Comparison of ENCODE assay signal across 12 cellular contexts in genomic region chr10:45375101-45375500, GRCh38. TPM values are rescaled to one million over a fixed set of nuclear protein-coding genes. Genes with fewer than 3 reads are reported as not detected.
A peak's percentile ranks its signal among the peaks of the same experiment; 100 is the strongest.
DNase-seq lines count a peak whose midpoint lies in the region; TF ChIP-seq lines count a peak whose summit lies in the region.
"Had no signal": no experiment of that assay in that cellular context is flagged by ENCODE, and none has a peak within 500 bp of the region (broad histone marks: within the 10 kb centered on the region; RNA-seq: fewer than 3 reads in every experiment).

No MANE protein-coding gene starts in this region.

- H3K27ac ChIP-seq in neutrophil = peak overlapping the region; percentile 89

- no peaks in the 10 kb centered on the region for H3K9me3 ChIP-seq in neutrophil

- peaks cover 11% of the 10 kb centered on the region for H3K36me3 ChIP-seq in neutrophil

- H3K4me3 ChIP-seq in neutrophil (ENCODE audit: low read depth in 1 of 2, low read length in 1 of 2) = peak overlapping the region; percentile 90 to 99

- no peaks in the 10 kb centered on the region for H3K36me3 Mint-ChIP-seq in activated CD4-positive, alpha-beta T cell treated with anti-CD3 and anti-CD28 coated beads, Interleukin-2, amount 10 ng/mL, durations not matched to agents 24 days and 14 days (ENCODE audit: low read depth)
- peaks cover 51% of the 10 kb centered on the region for H3K36me3 Mint-ChIP-seq in dendritic cell treated with granulocyte-macrophage colony-stimulating factor and Interleukin-4, amounts not matched to agents 40 ng/mL and 50 ng/mL, for 4 days (ENCODE audit: low read depth)

- DNase-seq in activated CD4-positive, alpha-beta T cell treated with anti-CD3 and anti-CD28 coated beads, Interleukin-2, amount 10 ng/mL, durations not matched to agents 24 days and 14 days = peak; percentile 55
- DNase-seq in activated CD4-positive, alpha-beta T cell treated with anti-CD3 and anti-CD28 coated beads, Interleukin-2, amount 50 U/mL, for 1 hour = no peak
- peak; percentile 30 for DNase-seq in HT-29 (ENCODE audit: low spot score)
- DNase-seq in stimulated activated naive CD4-positive, alpha-beta T cell (lab: John Stamatoyannopoulos, UW) = no peak
- DNase-seq in HK-2 (ENCODE audit: unreplicated experiment) = no peak
- DNase-seq in NCI-H2227 treated with DMSO at 0.1 percent for 48 hours (lab: John Stamatoyannopoulos, UW) = no peak
- DNase-seq: cortex of kidney, NCI-H510A treated with DMSO at 0.1 percent for 48 hours had no signal

- H3K27me3 ChIP-seq in neutrophil = peaks cover 34% of the 10 kb centered on the region

- peaks cover 28% of the 10 kb centered on the region for H3K4me1 Mint-ChIP-seq in activated CD4-positive, alpha-beta T cell treated with anti-CD3 and anti-CD28 coated beads, Interleukin-2, amount 10 ng/mL, durations not matched to agents 24 days and 14 days
- H3K4me1 Mint-ChIP-seq in dendritic cell treated with granulocyte-macrophage colony-stimulating factor and Interleukin-4, amounts not matched to agents 40 ng/mL and 50 ng/mL, for 4 days (ENCODE audit: low read depth) = peaks cover 72% of the 10 kb centered on the region

- no peak for TF ChIP-seq CTCF in neutrophil (IDR thresholded peaks at IDR 0.05)

- H3K4me1 ChIP-seq in neutrophil (ENCODE audit: control insufficient read depth in 1 of 2, insufficient read depth in 1 of 2, low read depth in 1 of 2, low read length in 1 of 2) = peaks cover 63 to 66% of the 10 kb centered on the region in 2 experiments

- no peaks in the 10 kb centered on the region for H3K9me3 Mint-ChIP-seq in activated CD4-positive, alpha-beta T cell treated with anti-CD3 and anti-CD28 coated beads, Interleukin-2, amount 10 ng/mL, durations not matched to agents 24 days and 14 days
- no peaks in the 10 kb centered on the region for H3K9me3 Mint-ChIP-seq in dendritic cell treated with granulocyte-macrophage colony-stimulating factor and Interleukin-4, amounts not matched to agents 40 ng/mL and 50 ng/mL, for 4 days

- peak overlapping the region; percentile 71 for H3K4me3 Mint-ChIP-seq in activated CD4-positive, alpha-beta T cell treated with anti-CD3 and anti-CD28 coated beads, Interleukin-2, amount 10 ng/mL, durations not matched to agents 24 days and 14 days
- peak overlapping the region; percentile 87 for H3K4me3 Mint-ChIP-seq in dendritic cell treated with granulocyte-macrophage colony-stimulating factor and Interleukin-4, amounts not matched to agents 40 ng/mL and 50 ng/mL, for 4 days

- no peak overlapping the region for H3K27ac Mint-ChIP-seq in activated CD4-positive, alpha-beta T cell treated with anti-CD3 and anti-CD28 coated beads, Interleukin-2, amount 10 ng/mL, durations not matched to agents 24 days and 14 days
- peak overlapping the region; percentile 77 for H3K27ac Mint-ChIP-seq in dendritic cell treated with granulocyte-macrophage colony-stimulating factor and Interleukin-4, amounts not matched to agents 40 ng/mL and 50 ng/mL, for 4 days

- H3K27me3 Mint-ChIP-seq in activated CD4-positive, alpha-beta T cell treated with anti-CD3 and anti-CD28 coated beads, Interleukin-2, amount 10 ng/mL, durations not matched to agents 24 days and 14 days = peaks cover 54% of the 10 kb centered on the region
- peaks cover 16% of the 10 kb centered on the region for H3K27me3 Mint-ChIP-seq in dendritic cell treated with granulocyte-macrophage colony-stimulating factor and Interleukin-4, amounts not matched to agents 40 ng/mL and 50 ng/mL, for 4 days

- intact Hi-C loops in activated CD4-positive, alpha-beta T cell treated with anti-CD3 and anti-CD28 coated beads, Interleukin-2, amount 10 ng/mL, durations not matched to agents 24 days and 14 days (cut with micrococcal nuclease) = no loop called here
- intact Hi-C loops in dendritic cell treated with granulocyte-macrophage colony-stimulating factor and Interleukin-4, amounts not matched to agents 40 ng/mL and 50 ng/mL, for 4 days (cut with micrococcal nuclease) = loop anchor here (5.0 kb wide), 1 partner anchor 87 kb away; no protein-coding TSS in a partner anchor

RNA-seq across cellular contexts. Expression of gene ALOX5, which starts 1.1 kb away (rescaled TPM):
- total RNA-seq in activated CD4-positive, alpha-beta T cell treated with anti-CD3 and anti-CD28 coated beads, Interleukin-2, amount 10 ng/mL, durations not matched to agents 24 days and 14 days = 1.0 and 2.4 TPM in 2 replicates
- 28.2 and 43.4 TPM in 2 replicates for total RNA-seq in HT-29 (2014; rRNA removed; shearing (Covaris generic))
- total RNA-seq: glomerular endothelial cell had no signal

RNA-seq across cellular contexts. Expression of gene OR13A1, which starts 59.7 kb away (rescaled TPM):
- total RNA-seq in activated CD4-positive, alpha-beta T cell treated with anti-CD3 and anti-CD28 coated beads, Interleukin-2, amount 10 ng/mL, durations not matched to agents 24 days and 14 days = not detected in 2 replicates
- total RNA-seq in HT-29 (2014; rRNA removed; shearing (Covaris generic)) = not detected in 2 replicates
- total RNA-seq: glomerular endothelial cell, H4 had no signal

Comparison
In these comparisons a context has a peak if more than half of its experiments do, and no peak if none do; other contexts are left out.
1. DNase-seq: peak in activated CD4-positive, alpha-beta T cell treated with anti-CD3 and anti-CD28 coated beads, Interleukin-2, amount 10 ng/mL, durations not matched to agents 24 days and 14 days (single experiment) and HT-29 (single experiment); none in activated CD4-positive, alpha-beta T cell treated with anti-CD3 and anti-CD28 coated beads, Interleukin-2, amount 50 U/mL, for 1 hour (single experiment), stimulated activated naive CD4-positive, alpha-beta T cell (0 of 6), HK-2 (single experiment) and NCI-H2227 treated with DMSO at 0.1 percent for 48 hours (single experiment).